ENCODE assay signal across 22 cellular contexts in the genomic region with DNA sequence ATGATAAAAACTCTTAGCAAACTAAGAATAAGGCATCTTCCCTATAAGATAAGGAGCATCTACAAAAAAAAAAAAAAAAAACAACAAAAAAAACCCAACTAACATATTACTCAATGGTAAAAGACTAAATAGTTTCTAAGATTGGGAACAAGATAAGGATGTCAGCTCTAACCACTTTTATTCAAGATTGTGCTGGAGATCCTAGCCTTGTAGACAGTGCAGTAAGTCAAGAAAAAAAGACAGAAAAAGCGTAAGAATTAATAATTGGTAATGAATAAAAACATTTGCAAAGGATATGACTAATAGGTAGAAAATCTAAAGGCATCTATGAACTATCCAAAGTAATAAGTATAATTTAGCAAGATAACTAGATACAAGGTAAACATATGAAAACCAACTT. TPM values are rescaled to one million over a fixed set of nuclear protein-coding genes. Genes with fewer than 3 reads are reported as not detected.
A peak's percentile ranks its signal among the peaks of the same experiment; 100 is the strongest.
DNase-seq lines count a peak whose midpoint lies in the region; ATAC-seq, FAIRE-seq and TF ChIP-seq lines count a peak whose summit lies in the region.
"Had no signal": no experiment of that assay in that cellular context is flagged by ENCODE, and none has a peak within 500 bp of the region (broad histone marks: within the 10 kb centered on the region; RNA-seq: fewer than 3 reads in every experiment).

No MANE protein-coding gene starts in this region.

- intact Hi-C loops in Right ventricle myocardium superior (cut with DNase I) = no loop called here

- DNase-seq in H54 (ENCODE audit: insufficient read length, low spot score) (no peak), foreskin keratinocyte (peak in 1 of 2 donors; percentile 19), NCI-H524 treated with DMSO at 0.1 percent for 48 hours (lab: John Stamatoyannopoulos, UW) (no peak), Right ventricle myocardium superior (no peak)
- DNase-seq: ACHN; BE2C; C1 segment of cervical spinal cord; CD4-positive, CD25-positive, alpha-beta regulatory T cell; CD8-positive, alpha-beta memory T cell; COR-L47; DMS 273 treated with DMSO at 0.1 percent for 48 hours; DMS53; DND-41; GDM1; KBM-7 had no signal

- no peak for TF ChIP-seq CTCF in foreskin keratinocyte (conservative IDR thresholded peaks at IDR 0.05)

- ATAC-seq in SK-N-SH treated with all-trans-retinoic acid at 6 μM for 48 hours (peak; percentile 89), foreskin keratinocyte (peak; percentile 11), Right ventricle myocardium superior (ENCODE audit: poor library complexity) (no peak), GM19328 (IDR thresholded peaks at IDR 0.05; ENCODE audit: unreplicated experiment) (no peak)
- ATAC-seq: HepG2 had no signal

- peak; percentile 15 for FAIRE-seq in H54 (lab: Jason Lieb, UNC)
- FAIRE-seq: A204.1, H1, HepG2 had no signal

- peaks cover 8% of the 10 kb centered on the region for H3K4me1 ChIP-seq in foreskin keratinocyte
- H3K4me1 ChIP-seq: BE2C, HAP-1 had no signal

- H3K27me3 ChIP-seq in foreskin keratinocyte = no peaks in the 10 kb centered on the region

- no peak overlapping the region for H3K27ac ChIP-seq in foreskin keratinocyte

- no peak for TF ChIP-seq POLR2A in H54 (IDR thresholded peaks at IDR 0.05; ENCODE audit: low read depth, low read length)

TF ChIP-seq in SK-N-SH treated with all-trans-retinoic acid at 6 μM for 48 hours, 23 proteins besides CTCF, POLR2A, EP300 and RAD21:
- peak; percentile 52; the same call in 1 of the 2 replicates for TF ChIP-seq TOX (CRISPR knock-in tag; IDR thresholded peaks at IDR 0.05; ENCODE audit: borderline replicate concordance)
- peak; percentile 22; the same call in 1 of the 2 replicates for TF ChIP-seq ZC3H10 (CRISPR knock-in tag; IDR thresholded peaks at IDR 0.05)
- TF ChIP-seq ESRRG (CRISPR knock-in tag; IDR thresholded peaks at IDR 0.05) = no peak

RNA-seq across cellular contexts. Expression of a gene that starts 33.0 kb away (rescaled TPM):
- total RNA-seq in foreskin keratinocyte = not detected in 2 replicates
- not detected in 2 replicates for polyA plus RNA-seq in foreskin keratinocyte
- total RNA-seq in Right ventricle myocardium superior = not detected
- total RNA-seq: CD4-positive, CD25-positive, alpha-beta regulatory T cell; CD8-positive, alpha-beta memory T cell; HepG2 had no signal
- polyA plus RNA-seq: CD4-positive, CD25-positive, alpha-beta regulatory T cell; CD8-positive, alpha-beta memory T cell; IgD-negative memory B cell had no signal

RNA-seq across cellular contexts. Expression of a gene that starts 43.1 kb away (rescaled TPM):
- total RNA-seq in foreskin keratinocyte (not detected in 2 replicates), Right ventricle myocardium superior (not detected)
- not detected in 2 replicates for polyA plus RNA-seq in foreskin keratinocyte
- total RNA-seq: CD4-positive, CD25-positive, alpha-beta regulatory T cell; CD8-positive, alpha-beta memory T cell had no signal
- polyA plus RNA-seq: CD4-positive, CD25-positive, alpha-beta regulatory T cell; CD8-positive, alpha-beta memory T cell; IgD-negative memory B cell had no signal

Comparison
In these comparisons a context has a peak if more than half of its experiments do, and no peak if none do; other contexts are left out.
1. ATAC-seq: peak in SK-N-SH treated with all-trans-retinoic acid at 6 μM for 48 hours (single experiment) and foreskin keratinocyte (single experiment); none in Right ventricle myocardium superior (single experiment) and GM19328 (single experiment).